In the genomic region with DNA sequence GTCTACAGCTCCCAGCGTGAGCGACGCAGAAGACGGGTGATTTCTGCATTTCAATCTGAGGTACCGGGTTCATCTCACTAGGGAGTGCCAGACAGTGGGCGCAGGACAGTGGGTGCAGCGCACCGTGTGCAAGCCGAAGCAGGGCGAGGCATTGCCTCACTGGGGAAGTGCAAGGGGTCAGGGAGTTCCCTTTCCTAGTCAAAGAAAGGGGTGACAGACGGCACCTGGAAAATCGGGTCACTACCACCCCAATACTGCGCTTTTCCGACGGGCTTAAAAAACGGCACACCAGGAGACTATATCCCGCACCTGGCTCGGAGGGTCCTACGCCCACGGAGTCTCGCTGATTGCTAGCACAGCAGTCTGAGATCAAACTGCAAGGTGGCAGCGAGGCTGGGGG, we compare ENCODE assay signal across 8 cellular contexts.
DNase-seq lines count a peak whose midpoint lies in the region; TF ChIP-seq lines count a peak whose summit lies in the region.
"Not testable (repeated sequence)": the region's sequence is repeated elsewhere in the genome, so short reads cannot be mapped to it uniquely, and the experiment has no call there.

No MANE protein-coding gene starts in this region.

- not testable (repeated sequence) for H2BK12ac ChIP-seq in trophoblast cell (ENCODE audit: low read length)

- H3K27ac ChIP-seq in A673 (ENCODE audit: low read depth, low read length, poor library complexity, severe bottlenecking); HEK293 (ENCODE audit: extremely low read depth, low read depth, low read length); endodermal cell (ENCODE audit: low read depth, low read length); trophoblast cell (ENCODE audit: low read depth, low read length): not testable (repeated sequence)

- peak overlapping the region; percentile 24 for H4K91ac ChIP-seq in trophoblast cell (ENCODE audit: low read depth, low read length)

- H3K14ac ChIP-seq in trophoblast cell (ENCODE audit: low read length) = not testable (repeated sequence)

- H3K27ac Mint-ChIP-seq in activated naive CD4-positive, alpha-beta T cell treated with anti-CD3 and anti-CD28 coated beads for 36 hours = not testable (repeated sequence)
- H3K27ac Mint-ChIP-seq in endodermal cell (peak overlapping the region; percentile 86), mesothelial cell of epicardium (peak overlapping the region; percentile 43)

- H3K4me1 Mint-ChIP-seq in activated naive CD4-positive, alpha-beta T cell treated with anti-CD3 and anti-CD28 coated beads for 36 hours (ENCODE audit: low read depth); mesothelial cell of epicardium: not testable (repeated sequence)
- peaks cover 23% of the 10 kb centered on the region for H3K4me1 Mint-ChIP-seq in endodermal cell

- H3K18ac ChIP-seq in trophoblast cell (ENCODE audit: low read length) = not testable (repeated sequence)

- H2BK5ac ChIP-seq in trophoblast cell (ENCODE audit: low read depth, low read length, poor library complexity) = not testable (repeated sequence)

- not testable (repeated sequence) for H3K36me3 ChIP-seq in A673 (ENCODE audit: insufficient read depth, low read length, poor library complexity, severe bottlenecking); HEK293 (ENCODE audit: control insufficient read depth in 2 of 2, insufficient read depth in 1 of 2, low read length in 2 of 2); NT2/D1 (ENCODE audit: insufficient read depth, insufficient read length, low read length); endodermal cell (ENCODE audit: control insufficient read depth, insufficient read depth, low read length); iPS-15b (ENCODE audit: control insufficient read depth, insufficient read depth, low read length); trophoblast cell (ENCODE audit: control insufficient read depth in 1 of 2, insufficient read depth in 2 of 2, low read length in 2 of 2)

- not testable (repeated sequence) for H2AFZ ChIP-seq in trophoblast cell (ENCODE audit: insufficient read depth, low read length, poor library complexity)

- H3K27me3 ChIP-seq in A673 (replicated peaks; ENCODE audit: insufficient read depth, low read depth, low read length, poor library complexity); NT2/D1 (ENCODE audit: insufficient read depth, insufficient read length); endodermal cell (ENCODE audit: control insufficient read depth, insufficient read depth, low read length, poor library complexity, severe bottlenecking); iPS-15b (ENCODE audit: control insufficient read depth, insufficient read depth, low read length); trophoblast cell (ENCODE audit: insufficient read depth, low read length): not testable (repeated sequence)

- H3K4ac ChIP-seq in trophoblast cell (ENCODE audit: low read depth, low read length) = not testable (repeated sequence)

- H3K79me1 ChIP-seq in trophoblast cell (ENCODE audit: low read length) = not testable (repeated sequence)

- peak overlapping the region; percentile 15 for H3K4me3 Mint-ChIP-seq in activated naive CD4-positive, alpha-beta T cell treated with anti-CD3 and anti-CD28 coated beads for 36 hours
- H3K4me3 Mint-ChIP-seq in endodermal cell (peak overlapping the region; percentile 81), mesothelial cell of epicardium (peak overlapping the region; percentile 84)

- H3K23ac ChIP-seq in trophoblast cell (ENCODE audit: low read length) = not testable (repeated sequence)

- peak overlapping the region; percentile 58 for H3K4me2 ChIP-seq in trophoblast cell (ENCODE audit: low read length)

- not testable (repeated sequence) for H3K9me3 ChIP-seq in A673 (ENCODE audit: low read depth, low read length, poor library complexity, severe bottlenecking); HEK293 (ENCODE audit: control insufficient read depth, insufficient read depth, low read depth, low read length); NT2/D1 (ENCODE audit: insufficient read depth, low read length); endodermal cell (ENCODE audit: control insufficient read depth, low read length); iPS-15b (ENCODE audit: control insufficient read depth, insufficient read depth, low read length); trophoblast cell (ENCODE audit: insufficient read depth, low read depth, low read length)

- 8% methylated on average over 17 of the region's 22 CpGs; no CpG with 5 or more reads in 1 of the 2 experiments for WGBS in endodermal cell (ENCODE audit: insufficient coverage in 1 of 2, insufficient read length in 1 of 2), 2 experiments
- WGBS in trophoblast cell (ENCODE audit: extremely low coverage, insufficient coverage, insufficient read length) = no CpG with 5 or more reads among the region's 22 CpGs

- not testable (repeated sequence) for H3K4me1 ChIP-seq in A673 (ENCODE audit: insufficient read depth, low read length, poor library complexity, severe bottlenecking); HEK293 (ENCODE audit: control insufficient read depth, insufficient read depth, low read length); NT2/D1 (ENCODE audit: insufficient read depth, insufficient read length); endodermal cell (ENCODE audit: control insufficient read depth, insufficient read depth, low read length); iPS-15b (ENCODE audit: control insufficient read depth, insufficient read depth, low read length); trophoblast cell (ENCODE audit: control insufficient read depth in 1 of 2, insufficient read depth in 2 of 2, low read length in 2 of 2)

- not testable (repeated sequence) for H3K36me3 Mint-ChIP-seq in activated naive CD4-positive, alpha-beta T cell treated with anti-CD3 and anti-CD28 coated beads for 36 hours (ENCODE audit: low read depth); endodermal cell (ENCODE audit: low read depth); mesothelial cell of epicardium

- not testable (repeated sequence) for BruUV-seq in A673 (replicated peaks; lab: Mats Ljungman, UMichigan)

- not testable (repeated sequence) for H3K9ac ChIP-seq in NT2/D1 (ENCODE audit: insufficient read length, low read depth); endodermal cell (ENCODE audit: extremely low read depth, low read length, poor library complexity, severe bottlenecking); iPS-15b (ENCODE audit: low read depth, low read length); trophoblast cell (ENCODE audit: low read length)

- POLR2A ChIA-PET in A673 (lab: Charles Lee; ENCODE audit: low non-redundant PET); HEK293 (lab: Yijun Ruan, JAX): not testable (repeated sequence)

- not testable (repeated sequence) for H3K9me3 Mint-ChIP-seq in activated naive CD4-positive, alpha-beta T cell treated with anti-CD3 and anti-CD28 coated beads for 36 hours; endodermal cell; mesothelial cell of epicardium

- H3K4me3 ChIP-seq in A673 (ENCODE audit: low read depth, low read length, poor library complexity, severe bottlenecking) (peak overlapping the region; percentile 41), HEK293 (ENCODE audit: low read depth, low read length) (peak overlapping the region; percentile 50), NT2/D1 (ENCODE audit: insufficient read length, low read depth) (peak overlapping the region; percentile 34), endodermal cell (ENCODE audit: low read length) (peak overlapping the region; percentile 73), iPS-15b (ENCODE audit: low read depth, low read length) (peak overlapping the region; percentile 64), trophoblast cell (ENCODE audit: low read depth, low read length) (peak overlapping the region; percentile 68)

- H2AK5ac ChIP-seq in trophoblast cell (ENCODE audit: low read length) = not testable (repeated sequence)

- peak overlapping the region; percentile 60 for H4K8ac ChIP-seq in trophoblast cell (ENCODE audit: low read depth, low read length)

- DNase-seq in A673 (ENCODE audit: low spot score); NT2/D1 (ENCODE audit: low read depth, low spot score); activated naive CD4-positive, alpha-beta T cell treated with anti-CD3 and anti-CD28 coated beads for 36 hours; endodermal cell; mesothelial cell of epicardium (ENCODE audit: low spot score in 2 of 2, unreplicated experiment in 2 of 2); trophoblast cell: not testable (repeated sequence)

- not testable (repeated sequence) for H4K12ac ChIP-seq in trophoblast cell (ENCODE audit: low read depth, low read length)

- intact Hi-C loops in A673 (cut with micrococcal nuclease; ENCODE audit: unreplicated experiment); activated naive CD4-positive, alpha-beta T cell treated with anti-CD3 and anti-CD28 coated beads for 36 hours (cut with micrococcal nuclease): not testable (repeated sequence)

- H3K79me2 ChIP-seq in trophoblast cell (ENCODE audit: control insufficient read depth, insufficient read depth, low read length, poor library complexity) = not testable (repeated sequence)

- CTCF ChIA-PET in A673 (lab: Charles Lee) = not testable (repeated sequence)
- CTCF ChIA-PET in HEK293 (lab: Yijun Ruan, JAX) = interaction anchor here (1.5 kb wide), 1 partner anchor 15 kb away, joined by 5 read pairs; no protein-coding TSS in a partner anchor
- CTCF ChIA-PET in activated naive CD4-positive, alpha-beta T cell treated with anti-CD3 and anti-CD28 coated beads for 36 hours (lab: Charles Lee) = interaction anchor here (0.6 kb wide), 1 partner anchor 906 kb away, joined by 4 read pairs; no protein-coding TSS in a partner anchor

- not testable (repeated sequence) for H2BK120ac ChIP-seq in trophoblast cell (ENCODE audit: insufficient read depth, low read length, poor library complexity)

- H3K27me3 Mint-ChIP-seq in activated naive CD4-positive, alpha-beta T cell treated with anti-CD3 and anti-CD28 coated beads for 36 hours (ENCODE audit: low read depth) = peaks cover 39% of the 10 kb centered on the region
- H3K27me3 Mint-ChIP-seq in endodermal cell (ENCODE audit: insufficient read depth) = peaks cover 15% of the 10 kb centered on the region
- H3K27me3 Mint-ChIP-seq in mesothelial cell of epicardium (ENCODE audit: low read depth) = not testable (repeated sequence)

- not testable (repeated sequence) for TF ChIP-seq CTCF in A673 (conservative IDR thresholded peaks at IDR 0.05; ENCODE audit: low read depth, low read length); endodermal cell (conservative IDR thresholded peaks at IDR 0.05); mesothelial cell of epicardium (IDR thresholded peaks at IDR 0.05; ENCODE audit: unreplicated experiment)
- peak; percentile 37; the same call in 1 of the 2 replicates for TF ChIP-seq CTCF in HEK293 (tag by site-specific recombination; IDR thresholded peaks at IDR 0.05)

Comparison
In these comparisons a context has a peak if more than half of its experiments do, and no peak if none do; other contexts are left out.
1. H3K4me3 Mint-ChIP-seq: peak in every context shown above with its lines; median percentile 84 in mesothelial cell of epicardium; 81 in endodermal cell; 15 in activated naive CD4-positive, alpha-beta T cell treated with anti-CD3 and anti-CD28 coated beads for 36 hours.